10 cellular contexts compared by ENCODE assay signal in the genomic region with DNA sequence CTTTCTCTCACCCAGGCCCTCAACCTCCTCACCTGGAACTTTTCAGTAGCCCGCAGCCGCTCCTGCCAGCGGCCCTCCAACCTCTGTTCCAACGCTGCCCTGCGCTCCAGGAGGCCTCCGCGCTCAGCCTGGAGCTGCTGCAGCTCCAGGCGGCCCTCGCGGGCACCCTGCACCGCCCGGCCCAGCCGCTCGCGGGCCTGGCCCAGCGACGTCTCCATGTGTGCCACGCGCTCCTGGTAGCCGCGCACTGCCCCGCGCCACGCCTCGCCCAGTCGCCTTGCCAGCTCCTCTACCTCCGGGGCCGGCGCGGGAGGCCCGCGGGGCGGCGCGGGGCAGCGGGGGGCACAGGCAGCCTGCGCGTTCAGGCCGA. TPM values are rescaled to one million over a fixed set of nuclear protein-coding genes. Genes with fewer than 3 reads are reported as not detected.
A peak's percentile ranks its signal among the peaks of the same experiment; 100 is the strongest.
DNase-seq lines count a peak whose midpoint lies in the region; ATAC-seq and TF ChIP-seq lines count a peak whose summit lies in the region.
"Had no signal": no experiment of that assay in that cellular context is flagged by ENCODE, and none has a peak within 500 bp of the region (broad histone marks: within the 10 kb centered on the region; RNA-seq: fewer than 3 reads in every experiment).

No MANE protein-coding gene starts in this region.

- WGBS in aorta, 2 donors = 3 to 5% methylated on average over 34 to 39 of the region's 39 CpGs

- CTCF ChIA-PET in MCF 10A (lab: Yijun Ruan, JAX) (interaction anchor here (0.6 to 47.2 kb wide), 15 partner anchors 8 to 291 kb away, joined by 3 to 2415 read pairs (median 4); a partner anchor contains a TSS), GM10248 (lab: Yijun Ruan, JAX) (interaction anchor here (1.0 to 25.5 kb wide), 12 partner anchors 13 to 289 kb away, joined by 3 to 597 read pairs (median 6); a partner anchor contains a TSS)

- TF ChIP-seq CTCF in breast epithelium (IDR thresholded peaks at IDR 0.05) (no peak), MCF 10A (IDR thresholded peaks at IDR 0.05; ENCODE audit: unreplicated experiment) (no peak), fibroblast of villous mesenchyme (IDR thresholded peaks at IDR 0.05; ENCODE audit: insufficient read depth, low read depth, low read length) (no peak), nephron progenitor cell (IDR thresholded peaks at IDR 0.05) (no peak), GM10248 (IDR thresholded peaks at IDR 0.05; ENCODE audit: control extremely low read depth, extremely low read depth, low read depth, missing control alignments) (no peak)

- no TSS peak for BruUV-seq in MCF 10A (replicated peaks; lab: Mats Ljungman, UMichigan)

- intact Hi-C loops in breast epithelium (cut with DNase I; ENCODE audit: low total_unique reads) (no loop called here), MCF 10A (cut with micrococcal nuclease) (no loop called here), aorta (cut with DNase I) (no loop called here)

- peak overlapping the region; percentile 49 to 76 (median 63) for H3K4me3 ChIP-seq in breast epithelium
- peak overlapping the region; percentile 49 for H3K4me3 ChIP-seq in fibroblast of villous mesenchyme (ENCODE audit: low read depth, low read length)
- H3K4me3 ChIP-seq in aorta (ENCODE audit: low read length in 2 of 2) = peak overlapping the region in 1 of 2 donors; percentile 4

- POLR2A ChIA-PET in MCF 10A (lab: Yijun Ruan, JAX) = interaction anchor here (0.9 to 3.5 kb wide), 2 partner anchors 9 to 16 kb away, joined by 5 to 19 read pairs; no protein-coding TSS in a partner anchor
- POLR2A ChIA-PET in GM10248 (lab: Yijun Ruan, JAX) = no interaction called here

- H3K4me1 ChIP-seq in breast epithelium = peaks cover 5 to 24% of the 10 kb centered on the region in 2 donors
- no peaks in the 10 kb centered on the region for H3K4me1 ChIP-seq in aorta (ENCODE audit: control insufficient read depth in 1 of 2, insufficient read depth in 2 of 2, low read length in 2 of 2)

- H3K36me3 ChIP-seq in breast epithelium (no peaks in the 10 kb centered on the region), aorta (ENCODE audit: control insufficient read depth in 1 of 2, insufficient read depth in 2 of 2, low read length in 1 of 2) (no peaks in the 10 kb centered on the region)

- H3K36me3 Mint-ChIP-seq in MCF 10A (ENCODE audit: insufficient read depth, unreplicated experiment) = peaks cover 5% of the 10 kb centered on the region
- H3K36me3 Mint-ChIP-seq in nephron progenitor cell (ENCODE audit: low read depth) = peaks cover 36% of the 10 kb centered on the region

- H3K4me3 Mint-ChIP-seq in MCF 10A (ENCODE audit: unreplicated experiment) (no peak overlapping the region), nephron progenitor cell (peak overlapping the region; percentile 87)

- peak; percentile 32 for ATAC-seq in aorta (ENCODE audit: low FRiP score)

- H3K27ac Mint-ChIP-seq in MCF 10A (ENCODE audit: low read depth, unreplicated experiment) (no peak overlapping the region), nephron progenitor cell (no peak overlapping the region)

- no peak for TF ChIP-seq POLR2A in breast epithelium (IDR thresholded peaks at IDR 0.05)

- H3K9me3 Mint-ChIP-seq in MCF 10A (ENCODE audit: unreplicated experiment) (no peaks in the 10 kb centered on the region), nephron progenitor cell (peaks cover 5% of the 10 kb centered on the region)

- peaks cover 0 to 4% of the 10 kb centered on the region in 2 donors for H3K27me3 ChIP-seq in breast epithelium
- H3K27me3 ChIP-seq in aorta (ENCODE audit: control insufficient read depth in 1 of 2, insufficient read depth in 2 of 2, low read length in 1 of 2) = no peaks in the 10 kb centered on the region

- H3K27ac ChIP-seq in breast epithelium (peak overlapping the region; percentile 79 to 81), aorta (ENCODE audit: low read depth in 1 of 2, low read length in 2 of 2) (no peak overlapping the region)

- peaks cover 6% of the 10 kb centered on the region for H3K4me1 Mint-ChIP-seq in MCF 10A (ENCODE audit: insufficient read depth, unreplicated experiment)
- H3K4me1 Mint-ChIP-seq in nephron progenitor cell = peaks cover 61% of the 10 kb centered on the region

- DNase-seq in breast epithelium (ENCODE audit: low spot score in 2 of 2) = no peak
- no peak for DNase-seq in MCF 10A (ENCODE audit: unreplicated experiment)
- DNase-seq in fibroblast of villous mesenchyme (ENCODE audit: low read depth) = no peak
- no peak for DNase-seq in nephron progenitor cell
- DNase-seq in aorta = no peak
- no peak for DNase-seq in GM10248 (ENCODE audit: extremely low spot score)
- DNase-seq in NCI-H2196 treated with DMSO at 0.1 percent for 48 hours (lab: John Stamatoyannopoulos, UW; ENCODE audit: unreplicated experiment) = no peak
- no peak for DNase-seq in SIG-M5 (lab: John Stamatoyannopoulos, UW)
- DNase-seq: activated CD4-positive, alpha-beta T cell treated with anti-CD3 and anti-CD28 coated beads, Interleukin-2, amount 50 U/mL, for 48 hours had no signal

- H3K9me3 ChIP-seq in breast epithelium = no peaks in the 10 kb centered on the region
- no peaks in the 10 kb centered on the region for H3K9me3 ChIP-seq in aorta (ENCODE audit: control insufficient read depth, low read length)

- peaks cover 60% of the 10 kb centered on the region for H3K27me3 Mint-ChIP-seq in MCF 10A (ENCODE audit: insufficient read depth, unreplicated experiment)
- peaks cover 33% of the 10 kb centered on the region for H3K27me3 Mint-ChIP-seq in nephron progenitor cell (ENCODE audit: low read depth, poor library complexity)

RNA-seq across cellular contexts. Expression of a gene that starts 0.8 kb away (rescaled TPM):
- total RNA-seq in breast epithelium = 10 to 100 TPM in 2 of 3 donors, 1 to 10 TPM in 1; 9.9 to 28.5 (median 14.9) TPM
- not detected in 2 replicates for total RNA-seq in MCF 10A (2022)
- 66.4 and 66.9 TPM in 2 replicates for total RNA-seq in fibroblast of villous mesenchyme
- 10 to 100 TPM; 47.9 to 57.2 TPM for total RNA-seq in aorta
- polyA plus RNA-seq in aorta = 1 to 10 TPM; 5.5 to 8.0 TPM

RNA-seq across cellular contexts. Expression of a gene that starts 28.9 kb away (rescaled TPM):
- total RNA-seq in breast epithelium = 10 to 100 TPM in 2 of 3 donors, 1 to 10 TPM in 1; 4.2 to 61.6 (median 28.2) TPM
- total RNA-seq in MCF 10A (2022) = 0.98 and 1.9 TPM in 2 replicates
- 39.0 and 80.7 TPM in 2 replicates for total RNA-seq in fibroblast of villous mesenchyme
- total RNA-seq in aorta = 10 to 100 TPM in 1 of 2 donors, 1 to 10 TPM in 1; 3.8 to 34.4 TPM
- polyA plus RNA-seq in aorta = 1 to 10 TPM; 6.5 to 7.8 TPM

RNA-seq across cellular contexts. Expression of a gene that starts 34.5 kb away (rescaled TPM):
- total RNA-seq in breast epithelium = under 1 TPM in 1 of 3 donors, not detected in 2; 0.44 TPM
- 0.37 TPM in 1 of 2 replicates, not detected in the other for total RNA-seq in MCF 10A (2022)
- not detected in 2 replicates for total RNA-seq in fibroblast of villous mesenchyme
- under 1 TPM in 1 of 2 donors, not detected in 1; 0.36 TPM for total RNA-seq in aorta
- under 1 TPM in 1 of 2 donors, not detected in 1; 0.95 TPM for polyA plus RNA-seq in aorta
- total RNA-seq: LHCN-M2 had no signal

RNA-seq across cellular contexts. Expression of a gene that starts 51.8 kb away (rescaled TPM):
- total RNA-seq in breast epithelium (10 to 100 TPM; 15.5 to 41.3 (median 30.2) TPM), MCF 10A (2022) (46.0 and 68.9 TPM in 2 replicates), fibroblast of villous mesenchyme (9.0 and 12.5 TPM in 2 replicates), aorta (10 to 100 TPM; 20.7 to 33.6 TPM)
- 10 to 100 TPM; 24.2 to 46.2 TPM for polyA plus RNA-seq in aorta

RNA-seq across cellular contexts. Expression of a gene that starts 52.1 kb away (rescaled TPM):
- total RNA-seq in breast epithelium (10 to 100 TPM; 13.6 to 25.2 (median 21.0) TPM), MCF 10A (2022) (49.9 and 57.5 TPM in 2 replicates), fibroblast of villous mesenchyme (17.4 and 22.9 TPM in 2 replicates), aorta (10 to 100 TPM; 20.6 to 26.9 TPM)
- 10 to 100 TPM; 11.7 to 20.2 TPM for polyA plus RNA-seq in aorta

Comparison
In these comparisons a context has a peak if more than half of its experiments do, and no peak if none do; other contexts are left out.
1. RNA of a gene that starts 0.8 kb away (total RNA-seq): 66.4 to 66.9 TPM in fibroblast of villous mesenchyme, 47.9 to 57.2 TPM in aorta and 9.9 to 28.5 TPM in breast epithelium; not detected in MCF 10A; every median in the first group is over 10 times any median in the second.
2. H3K27ac ChIP-seq: peak in breast epithelium (2 of 2); none in aorta (0 of 2).